11 cellular contexts compared by ENCODE assay signal in genomic region chr6:14059791-14060436, GRCh38. TPM values are rescaled to one million over a fixed set of nuclear protein-coding genes. Genes with fewer than 3 reads are reported as not detected.
A peak's percentile ranks its signal among the peaks of the same experiment; 100 is the strongest.
DNase-seq lines count a peak whose midpoint lies in the region; ATAC-seq and TF ChIP-seq lines count a peak whose summit lies in the region.
"Had no signal": no experiment of that assay in that cellular context is flagged by ENCODE, and none has a peak within 500 bp of the region (broad histone marks: within the 10 kb centered on the region; RNA-seq: fewer than 3 reads in every experiment).

No MANE protein-coding gene starts in this region.

- no peak overlapping the region for H3K4me3 ChIP-seq in body of pancreas
- H3K4me3 ChIP-seq in mucosa of descending colon, result no peak overlapping the region
- H3K4me3 ChIP-seq: spleen had no signal

- H3K4me1 ChIP-seq in body of pancreas, result no peaks in the 10 kb centered on the region
- no peaks in the 10 kb centered on the region for H3K4me1 ChIP-seq in mucosa of descending colon (ENCODE audit: low read depth)
- H3K4me1 ChIP-seq: spleen had no signal

- peaks cover 0 to 2% of the 10 kb centered on the region in 2 donors for H3K4me1 Mint-ChIP-seq in natural killer cell treated with Interleukin-12 subunit alpha and Interleukin-12 subunit beta and Interleukin-15 and Interleukin-18, amount 100 ng/mL, for 72 hours (ENCODE audit: low read depth in 2 of 2)
- H3K4me1 Mint-ChIP-seq in activated naive CD4-positive, alpha-beta T cell treated with anti-CD3 and anti-CD28 coated beads, Interleukin-2, amount 10 ng/mL, durations not matched to agents 7 days and 5 days, result no peaks in the 10 kb centered on the region

- WGBS in body of pancreas, 2 donors, result 54 to 57% methylated on average over 9 to 10 of the region's 10 CpGs

- peak; percentile 52 for ATAC-seq in body of pancreas
- ATAC-seq in mucosa of descending colon, result no peak
- no peak for ATAC-seq in natural killer cell treated with Interleukin-12 subunit alpha and Interleukin-12 subunit beta and Interleukin-15 and Interleukin-18, amount 100 ng/mL, for 72 hours
- ATAC-seq in GM18870 (IDR thresholded peaks at IDR 0.05; ENCODE audit: unreplicated experiment), result no peak
- no peak for ATAC-seq in GM21360 (IDR thresholded peaks at IDR 0.05; ENCODE audit: unreplicated experiment)

- H3K36me3 Mint-ChIP-seq in natural killer cell treated with Interleukin-12 subunit alpha and Interleukin-12 subunit beta and Interleukin-15 and Interleukin-18, amount 100 ng/mL, for 72 hours, result no peaks in the 10 kb centered on the region
- no peaks in the 10 kb centered on the region for H3K36me3 Mint-ChIP-seq in activated naive CD4-positive, alpha-beta T cell treated with anti-CD3 and anti-CD28 coated beads, Interleukin-2, amount 10 ng/mL, durations not matched to agents 7 days and 5 days

- intact Hi-C loops in body of pancreas (cut with DNase I) (loop anchor here (10.0 kb wide), 1 partner anchor 145 kb away; no protein-coding TSS in a partner anchor), mucosa of descending colon (cut with DNase I, micrococcal nuclease) (loop anchor here in 1 of 2 donors (10.0 kb wide), 1 partner anchor 155 kb away; no protein-coding TSS in a partner anchor)

- no peak overlapping the region for H3K27ac ChIP-seq in body of pancreas
- H3K27ac ChIP-seq: spleen had no signal

- H3K4me3 Mint-ChIP-seq in natural killer cell treated with Interleukin-12 subunit alpha and Interleukin-12 subunit beta and Interleukin-15 and Interleukin-18, amount 100 ng/mL, for 72 hours, result no peak overlapping the region
- H3K4me3 Mint-ChIP-seq in activated naive CD4-positive, alpha-beta T cell treated with anti-CD3 and anti-CD28 coated beads, Interleukin-2, amount 10 ng/mL, durations not matched to agents 7 days and 5 days, result no peak overlapping the region

- H3K27ac Mint-ChIP-seq in natural killer cell treated with Interleukin-12 subunit alpha and Interleukin-12 subunit beta and Interleukin-15 and Interleukin-18, amount 100 ng/mL, for 72 hours, result peak overlapping the region in 1 of 2 donors; percentile 15
- H3K27ac Mint-ChIP-seq in activated naive CD4-positive, alpha-beta T cell treated with anti-CD3 and anti-CD28 coated beads, Interleukin-2, amount 10 ng/mL, durations not matched to agents 7 days and 5 days, result no peak overlapping the region

- CTCF ChIA-PET in activated naive CD4-positive, alpha-beta T cell treated with anti-CD3 and anti-CD28 coated beads, Interleukin-2, amount 10 ng/mL, durations not matched to agents 7 days and 5 days (lab: Charles Lee), result interaction anchor here (1.3 kb wide), 1 partner anchor 84 kb away, joined by 3 read pairs; no protein-coding TSS in a partner anchor

- no peaks in the 10 kb centered on the region for H3K27me3 ChIP-seq in body of pancreas

- H3K9me3 Mint-ChIP-seq in natural killer cell treated with Interleukin-12 subunit alpha and Interleukin-12 subunit beta and Interleukin-15 and Interleukin-18, amount 100 ng/mL, for 72 hours, result no peaks in the 10 kb centered on the region
- H3K9me3 Mint-ChIP-seq in activated naive CD4-positive, alpha-beta T cell treated with anti-CD3 and anti-CD28 coated beads, Interleukin-2, amount 10 ng/mL, durations not matched to agents 7 days and 5 days, result no peaks in the 10 kb centered on the region

- TF ChIP-seq POLR2A in body of pancreas (IDR thresholded peaks at IDR 0.05), result no peak

- peak; percentile 73 for DNase-seq in DMS53 treated with DMSO at 0.1 percent for 48 hours (lab: John Stamatoyannopoulos, UW; ENCODE audit: unreplicated experiment)
- DNase-seq in NCI-H2196 (lab: John Stamatoyannopoulos, UW; ENCODE audit: unreplicated experiment), result peak; percentile 87
- DNase-seq in body of pancreas, result peak; percentile 45 to 70 (median 66)
- peak in 2 of 3 donors; percentile 13 to 29 for DNase-seq in mucosa of descending colon
- DNase-seq in natural killer cell treated with Interleukin-12 subunit alpha and Interleukin-12 subunit beta and Interleukin-15 and Interleukin-18, amount 100 ng/mL, for 72 hours (ENCODE audit: low spot score), result no peak
- DNase-seq in activated naive CD4-positive, alpha-beta T cell treated with anti-CD3 and anti-CD28 coated beads, Interleukin-2, amount 10 ng/mL, durations not matched to agents 7 days and 5 days, result no peak
- DNase-seq: activated CD4-positive, CD25-positive, alpha-beta regulatory T cell; cortex of kidney; spleen had no signal

- H3K36me3 ChIP-seq in body of pancreas (replicated peaks in 1 of 2; ENCODE audit: insufficient read depth in 1 of 2, low read depth in 2 of 2) (no peaks in the 10 kb centered on the region), mucosa of descending colon (ENCODE audit: low read depth) (no peaks in the 10 kb centered on the region)
- H3K36me3 ChIP-seq: spleen had no signal

- TF ChIP-seq CTCF in body of pancreas (IDR thresholded peaks at IDR 0.05) (no peak), mucosa of descending colon (IDR thresholded peaks at IDR 0.05) (no peak)

- no peaks in the 10 kb centered on the region for H3K9me3 ChIP-seq in body of pancreas
- no peaks in the 10 kb centered on the region for H3K9me3 ChIP-seq in mucosa of descending colon

- H3K27me3 Mint-ChIP-seq in natural killer cell treated with Interleukin-12 subunit alpha and Interleukin-12 subunit beta and Interleukin-15 and Interleukin-18, amount 100 ng/mL, for 72 hours, result peaks cover 35 to 44% of the 10 kb centered on the region in 2 donors
- H3K27me3 Mint-ChIP-seq in activated naive CD4-positive, alpha-beta T cell treated with anti-CD3 and anti-CD28 coated beads, Interleukin-2, amount 10 ng/mL, durations not matched to agents 7 days and 5 days, result peaks cover 30% of the 10 kb centered on the region

RNA-seq across cellular contexts. Expression of gene CD83, which starts 57.7 kb away (rescaled TPM):
- 1 to 10 TPM; 1.3 to 2.3 TPM for total RNA-seq in body of pancreas
- total RNA-seq in mucosa of descending colon, result 1 to 10 TPM; 1.4 to 2.5 (median 2.2) TPM
- 100 to 1,000 TPM in 1 of 2 donors, 10 to 100 TPM in 1; 31.4 to 124 TPM for total RNA-seq in natural killer cell treated with Interleukin-12 subunit alpha and Interleukin-12 subunit beta and Interleukin-15 and Interleukin-18, amount 100 ng/mL, for 72 hours

Comparison
In these comparisons a context has a peak if more than half of its experiments do, and no peak if none do; other contexts are left out.
1. DNase-seq: peak in DMS53 treated with DMSO at 0.1 percent for 48 hours (single experiment), NCI-H2196 (single experiment), body of pancreas (4 of 4) and mucosa of descending colon (2 of 3); none in natural killer cell treated with Interleukin-12 subunit alpha and Interleukin-12 subunit beta and Interleukin-15 and Interleukin-18, amount 100 ng/mL, for 72 hours (single experiment) and activated naive CD4-positive, alpha-beta T cell treated with anti-CD3 and anti-CD28 coated beads, Interleukin-2, amount 10 ng/mL, durations not matched to agents 7 days and 5 days (single experiment).
2. RNA of gene CD83, which starts 57.7 kb away (total RNA-seq): 31.4 to 124 TPM in natural killer cell treated with Interleukin-12 subunit alpha and Interleukin-12 subunit beta and Interleukin-15 and Interleukin-18, amount 100 ng/mL, for 72 hours; 1.3 to 2.3 TPM in body of pancreas and 1.4 to 2.5 TPM in mucosa of descending colon; every median in the first group is over 4 times any median in the second.